ENCODE assay signal across 8 cellular contexts in the genomic region with DNA sequence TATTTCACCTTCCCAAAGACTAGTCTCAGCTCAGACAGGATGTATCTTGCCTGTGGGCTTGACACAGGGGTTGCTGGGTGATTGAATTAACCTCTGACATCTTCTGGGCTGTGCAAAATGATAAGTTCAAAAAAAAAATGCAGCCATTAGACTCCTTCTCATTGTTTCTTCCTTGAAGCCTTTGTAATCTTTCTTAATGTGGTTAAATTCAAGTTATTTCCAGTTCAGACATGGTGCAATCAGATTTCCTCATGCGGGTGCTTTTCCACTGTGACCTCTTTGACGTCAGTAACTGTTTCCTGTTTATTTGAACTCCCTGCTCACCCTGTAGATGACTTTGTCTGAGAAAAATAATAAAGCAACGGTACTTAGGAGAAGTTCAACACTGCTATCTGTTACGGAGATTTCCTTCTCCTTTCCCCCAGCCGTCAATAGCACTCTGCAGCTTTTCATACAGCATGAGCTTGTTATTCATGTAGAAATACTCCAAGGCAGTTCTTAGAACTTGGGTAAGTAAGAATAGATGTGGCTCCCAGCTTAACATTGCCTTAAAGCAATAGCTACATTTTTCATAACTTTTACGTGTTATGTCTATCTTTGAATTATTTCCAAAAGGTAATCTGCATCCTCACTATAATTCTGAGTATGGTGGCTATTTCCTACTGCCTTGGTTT.
DNase-seq lines count a peak whose midpoint lies in the region; ATAC-seq lines count a peak whose summit lies in the region.

No MANE protein-coding gene starts in this region.

- DNase-seq in activated CD8-positive, alpha-beta memory T cell treated with anti-CD3 and anti-CD28 coated beads for 4 hours (ENCODE audit: low read depth in 2 of 2), result peak; percentile 37 to 52
- DNase-seq in activated CD8-positive, alpha-beta memory T cell treated with anti-CD3 and anti-CD28 coated beads for 24 hours, result no peak
- DNase-seq in T-helper 22 cell (ENCODE audit: low read depth) (peak; percentile 66), lung microvascular endothelial cell (ENCODE audit: low read depth in 2 of 2) (peak; percentile 93 to 98), superior temporal gyrus (ENCODE audit: extremely low spot score) (peak; percentile 50)
- peak; percentile 95 for DNase-seq in central memory CD4-positive, alpha-beta T cell

- no peak for ATAC-seq in HG03280 (IDR thresholded peaks at IDR 0.05; ENCODE audit: unreplicated experiment)
- no peak for ATAC-seq in HG02798 (IDR thresholded peaks at IDR 0.05; ENCODE audit: poor library complexity, unreplicated experiment)
